ENCODE assay signal across 23 cellular contexts in the genomic region with DNA sequence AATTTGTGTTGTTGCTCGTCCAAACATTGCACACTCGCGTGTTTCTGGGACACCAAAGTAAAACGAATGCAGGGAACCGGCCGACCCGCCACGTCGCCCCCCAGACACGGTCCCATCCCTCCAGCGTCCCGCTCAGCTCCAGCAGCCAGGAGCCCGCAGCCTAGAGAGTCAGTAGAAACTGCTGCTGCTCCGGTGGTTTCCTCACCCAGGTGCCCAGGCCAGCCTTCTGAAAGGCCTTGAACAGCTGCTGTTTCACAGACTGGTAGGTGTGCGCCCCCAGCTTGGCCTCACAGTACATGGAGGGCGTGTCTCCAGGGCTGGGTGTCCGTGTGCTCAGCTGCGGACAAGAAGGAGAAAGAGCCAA.
DNase-seq lines count a peak whose midpoint lies in the region; ATAC-seq and TF ChIP-seq lines count a peak whose summit lies in the region.
"Had no signal": no experiment of that assay in that cellular context is flagged by ENCODE, and none has a peak within 500 bp of the region (broad histone marks: within the 10 kb centered on the region; RNA-seq: fewer than 3 reads in every experiment).

No MANE protein-coding gene starts in this region.

- TF ChIP-seq POLR2A in vagina (IDR thresholded peaks at IDR 0.05): no peak

- H3K27me3 ChIP-seq in vagina: no peaks in the 10 kb centered on the region

- no peaks in the 10 kb centered on the region for H3K4me1 ChIP-seq in vagina

- H3K4me3 ChIP-seq in vagina: no peak overlapping the region
- H3K4me3 ChIP-seq: thoracic aorta had no signal

- no peaks in the 10 kb centered on the region for H3K36me3 ChIP-seq in vagina
- H3K36me3 ChIP-seq: thoracic aorta had no signal

- intact Hi-C loops in cardiac septum (cut with DNase I): no loop called here
- intact Hi-C loops in Right ventricle myocardium inferior (cut with DNase I): no loop called here
- intact Hi-C loops in vagina (cut with DNase I): no loop called here

- H3K27ac ChIP-seq in vagina: no peak overlapping the region
- H3K27ac ChIP-seq: C4-2B, thoracic aorta had no signal

- no peaks in the 10 kb centered on the region for H3K9me3 ChIP-seq in vagina
- H3K9me3 ChIP-seq: thoracic aorta had no signal

- ATAC-seq in Right ventricle myocardium inferior: no peak
- no peak for ATAC-seq in omental fat pad (ENCODE audit: low FRiP score)
- ATAC-seq: activated T-helper 17 cell treated with anti-CD3 and anti-CD28 coated beads, Interleukin-2, amount 50 U/mL, for 72 hours had no signal

- TF ChIP-seq CTCF in vagina (IDR thresholded peaks at IDR 0.05) (no peak), omental fat pad (IDR thresholded peaks at IDR 0.05) (no peak)

- DNase-seq in cardiac septum (ENCODE audit: low spot score): peak; percentile 24
- no peak for DNase-seq in Right ventricle myocardium inferior (ENCODE audit: missing footprints)
- peak; percentile 93 to 97 for DNase-seq in SHP77 (lab: John Stamatoyannopoulos, UW)
- DNase-seq in mesenteric fat pad (ENCODE audit: low spot score): peak; percentile 82
- DNase-seq in nucleus accumbens (lab: John Stamatoyannopoulos, UW): no peak
- DNase-seq in vagina (ENCODE audit: extremely low spot score in 2 of 2): no peak
- DNase-seq in putamen (ENCODE audit: low spot score): no peak
- no peak for DNase-seq in omental fat pad (ENCODE audit: low spot score)
- DNase-seq: ACHN; activated CD4-positive, alpha-beta T cell treated with anti-CD3 and anti-CD28 coated beads, Interleukin-2, amount 50 U/mL, for 1 hour; cerebellar nuclear complex; IMR-90; mesenchymal stem cell; NCI-H1105 treated with DMSO at 0.1 percent for 48 hours; NCI-H526; occipital lobe; stimulated activated CD4-positive, alpha-beta T cell treated with anti-CD3 and anti-CD28 coated beads, Interleukin-12 subunit alpha, Interleukin-12 subunit beta, amount 100 ng/mL, for 4 hours; stimulated activated CD4-positive, alpha-beta T cell treated with anti-CD3 and anti-CD28 coated beads, Interleukin-4, amount 100 ng/mL, for 24 hours; stimulated activated naive CD4-positive, alpha-beta T cell; T-helper 9 cell had no signal

Comparison
In these comparisons a context has a peak if more than half of its experiments do, and no peak if none do; other contexts are left out.
1. DNase-seq: peak in cardiac septum (single experiment), SHP77 (2 of 2) and mesenteric fat pad (single experiment); none in Right ventricle myocardium inferior (single experiment), nucleus accumbens (0 of 56), vagina (0 of 2), putamen (single experiment) and omental fat pad (single experiment).